Comparison of ENCODE assay signal across 19 cellular contexts in genomic region chr4:186919340-186919739, GRCh38.
DNase-seq lines count a peak whose midpoint lies in the region; ATAC-seq, FAIRE-seq and TF ChIP-seq lines count a peak whose summit lies in the region.
"Had no signal": no experiment of that assay in that cellular context is flagged by ENCODE, and none has a peak within 500 bp of the region (broad histone marks: within the 10 kb centered on the region; RNA-seq: fewer than 3 reads in every experiment).

No MANE protein-coding gene starts in this region.

- TF ChIP-seq CTCF in AG04450 (IDR thresholded peaks at IDR 0.05; ENCODE audit: low read depth, low read length): no peak
- no peak for TF ChIP-seq CTCF in astrocyte (IDR thresholded peaks at IDR 0.05; ENCODE audit: insufficient read depth, low read depth, low read length)
- no peak for TF ChIP-seq CTCF in foreskin keratinocyte (conservative IDR thresholded peaks at IDR 0.05)
- no peak for TF ChIP-seq CTCF in osteocyte (IDR thresholded peaks at IDR 0.05)

- no peak overlapping the region for H2AFZ ChIP-seq in astrocyte (ENCODE audit: low read depth, low read length)

- H3K36me3 Mint-ChIP-seq in astrocyte (ENCODE audit: low read depth, unreplicated experiment) (no peaks in the 10 kb centered on the region), osteocyte (ENCODE audit: unreplicated experiment) (no peaks in the 10 kb centered on the region)
- H3K36me3 Mint-ChIP-seq: CD4-positive, CD25-positive, alpha-beta regulatory T cell had no signal

- H3K4me3 ChIP-seq in AG04450 (ENCODE audit: low read depth, low read length) (no peak overlapping the region), astrocyte (ENCODE audit: insufficient read depth, low read depth, low read length) (no peak overlapping the region)
- H3K4me3 ChIP-seq: HAP-1 had no signal

- H3K4me1 ChIP-seq in astrocyte (ENCODE audit: insufficient read depth, low read length): no peaks in the 10 kb centered on the region
- H3K4me1 ChIP-seq in foreskin keratinocyte: peaks cover 18% of the 10 kb centered on the region
- H3K4me1 ChIP-seq: BE2C, Caco-2 had no signal

- no peak for FAIRE-seq in astrocyte (lab: Jason Lieb, UNC)
- FAIRE-seq: G401.6 had no signal

- POLR2A ChIA-PET in AG04450 (lab: Yijun Ruan, JAX): no interaction called here

- no peak overlapping the region for H3K4me3 Mint-ChIP-seq in astrocyte (ENCODE audit: unreplicated experiment)
- H3K4me3 Mint-ChIP-seq in osteocyte (ENCODE audit: unreplicated experiment): no peak overlapping the region
- H3K4me3 Mint-ChIP-seq: CD4-positive, CD25-positive, alpha-beta regulatory T cell had no signal

- peaks cover 4% of the 10 kb centered on the region for H3K9me3 ChIP-seq in AG04450 (ENCODE audit: control insufficient read depth, insufficient read depth, low read length)
- H3K9me3 ChIP-seq in astrocyte (ENCODE audit: insufficient read depth, low read depth, low read length): no peaks in the 10 kb centered on the region
- H3K9me3 ChIP-seq: BE2C, Caco-2, HAP-1 had no signal

- H3K27ac ChIP-seq in AG04450 (ENCODE audit: low read depth, low read length): peak overlapping the region; percentile 71
- H3K27ac ChIP-seq in astrocyte (ENCODE audit: low read depth, low read length): peak overlapping the region; percentile 64
- peak overlapping the region; percentile 88 for H3K27ac ChIP-seq in foreskin keratinocyte

- H3K9ac ChIP-seq in astrocyte (ENCODE audit: low read length): no peak overlapping the region

- H3K79me2 ChIP-seq in astrocyte (ENCODE audit: insufficient read depth, low read length): no peaks in the 10 kb centered on the region

- H4K20me1 ChIP-seq in astrocyte (ENCODE audit: insufficient read depth, low read length): no peaks in the 10 kb centered on the region

- H3K4me2 ChIP-seq in astrocyte (ENCODE audit: low read length): no peak overlapping the region

- CTCF ChIA-PET in AG04450 (lab: Charles Lee): no interaction called here

- ATAC-seq in foreskin keratinocyte: peak; percentile 30
- ATAC-seq in HG02884 (IDR thresholded peaks at IDR 0.05; ENCODE audit: unreplicated experiment): no peak
- ATAC-seq: PC-3 had no signal

- H3K27me3 ChIP-seq in AG04450 (ENCODE audit: control insufficient read depth, insufficient read depth, low read length): no peaks in the 10 kb centered on the region
- no peaks in the 10 kb centered on the region for H3K27me3 ChIP-seq in astrocyte (ENCODE audit: insufficient read depth, low read length)
- no peaks in the 10 kb centered on the region for H3K27me3 ChIP-seq in foreskin keratinocyte
- H3K27me3 ChIP-seq: BE2C had no signal

- no peaks in the 10 kb centered on the region for H3K27me3 Mint-ChIP-seq in astrocyte (ENCODE audit: low read depth, unreplicated experiment)
- no peaks in the 10 kb centered on the region for H3K27me3 Mint-ChIP-seq in osteocyte (ENCODE audit: unreplicated experiment)
- H3K27me3 Mint-ChIP-seq: CD4-positive, CD25-positive, alpha-beta regulatory T cell had no signal

- H3K9me3 Mint-ChIP-seq in astrocyte (ENCODE audit: unreplicated experiment): peaks cover 5% of the 10 kb centered on the region
- H3K9me3 Mint-ChIP-seq in osteocyte (ENCODE audit: unreplicated experiment): peaks cover 4% of the 10 kb centered on the region

- H3K4me1 Mint-ChIP-seq in astrocyte (ENCODE audit: low read depth, unreplicated experiment) (peaks cover 20% of the 10 kb centered on the region), osteocyte (ENCODE audit: unreplicated experiment) (peaks cover 21% of the 10 kb centered on the region)
- H3K4me1 Mint-ChIP-seq: CD4-positive, CD25-positive, alpha-beta regulatory T cell had no signal

- DNase-seq in AG04450 (ENCODE audit: low read depth, low spot score) (no peak), astrocyte (ENCODE audit: low read depth) (no peak), foreskin keratinocyte (no peak), osteocyte (ENCODE audit: extremely low spot score, unreplicated experiment) (no peak), COR-L47 (lab: John Stamatoyannopoulos, UW) (no peak), HK-2 (ENCODE audit: unreplicated experiment) (no peak), NCI-H748 treated with DMSO at 0.1 percent for 48 hours (lab: John Stamatoyannopoulos, UW) (no peak)
- DNase-seq: BE2C; Caco-2; CD4-positive, CD25-positive, alpha-beta regulatory T cell; Kasumi-1; NCI-H1105; NCI-H1694 treated with DMSO at 0.1 percent for 48 hours; NCI-H510A; PC-3; RPMI8226 had no signal

- H3K27ac Mint-ChIP-seq in astrocyte (ENCODE audit: unreplicated experiment): peak overlapping the region; percentile 100
- peak overlapping the region; percentile 97 for H3K27ac Mint-ChIP-seq in osteocyte (ENCODE audit: unreplicated experiment)
- H3K27ac Mint-ChIP-seq: CD4-positive, CD25-positive, alpha-beta regulatory T cell had no signal

- H3K36me3 ChIP-seq in astrocyte (ENCODE audit: insufficient read depth, low read length): no peaks in the 10 kb centered on the region
- H3K36me3 ChIP-seq: BE2C, HAP-1 had no signal
